ENCODE assay signal across 19 cellular contexts in the genomic region with DNA sequence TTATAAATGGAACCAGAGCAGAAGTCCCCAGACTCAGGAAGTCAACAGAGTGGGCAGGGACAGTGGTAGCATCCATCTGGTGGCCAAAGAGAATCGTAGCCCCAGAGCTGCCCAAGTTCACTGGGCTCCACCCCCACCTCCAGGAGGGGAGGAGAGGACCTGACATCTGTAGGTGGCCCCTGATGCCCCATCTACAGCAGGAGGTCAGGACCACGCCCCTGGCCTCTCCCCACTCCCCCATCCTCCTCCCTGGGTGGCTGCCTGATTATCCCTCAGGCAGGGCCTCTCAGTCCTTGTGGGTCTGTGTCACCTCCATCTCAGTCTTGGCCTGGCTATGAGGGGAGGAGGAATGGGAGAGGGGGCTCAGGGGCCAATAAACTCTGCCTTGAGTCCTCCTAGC. TPM values are rescaled to one million over a fixed set of nuclear protein-coding genes. Genes with fewer than 3 reads are reported as not detected.
DNase-seq lines count a peak whose midpoint lies in the region; ATAC-seq and TF ChIP-seq lines count a peak whose summit lies in the region.
"Had no signal": no experiment of that assay in that cellular context is flagged by ENCODE, and none has a peak within 500 bp of the region (broad histone marks: within the 10 kb centered on the region; RNA-seq: fewer than 3 reads in every experiment).

No MANE protein-coding gene starts in this region.

- no peaks in the 10 kb centered on the region for H4K20me1 ChIP-seq in BLaER1

- H3K4me3 ChIP-seq in BLaER1: no peak overlapping the region
- H3K4me3 ChIP-seq in SJCRH30: no peak overlapping the region
- H3K4me3 ChIP-seq in esophagus muscularis mucosa: no peak overlapping the region
- H3K4me3 ChIP-seq: testis had no signal

- H3K27ac Mint-ChIP-seq in osteocyte (ENCODE audit: unreplicated experiment): peak overlapping the region; percentile 57

- no peak for TF ChIP-seq EP300 in esophagus muscularis mucosa (IDR thresholded peaks at IDR 0.05)

- no peak for TF ChIP-seq POLR2A in esophagus muscularis mucosa (IDR thresholded peaks at IDR 0.05; ENCODE audit: low read depth)

- intact Hi-C loops in esophagus muscularis mucosa (cut with DNase I): loop anchor here (5.0 kb wide), 1 partner anchor 51 kb away; no protein-coding TSS in a partner anchor

- DNase-seq in SJCRH30: no peak
- DNase-seq in esophagus muscularis mucosa (ENCODE audit: extremely low spot score): no peak
- DNase-seq in osteocyte (ENCODE audit: extremely low spot score, unreplicated experiment): no peak
- no peak for DNase-seq in activated naive CD4-positive, alpha-beta T cell treated with anti-CD3 and anti-CD28 coated beads, Interleukin-2, amount 50 U/mL, for 16 hours
- no peak for DNase-seq in NCI-H82 treated with DMSO at 0.1 percent for 48 hours (lab: John Stamatoyannopoulos, UW; ENCODE audit: unreplicated experiment)
- DNase-seq: activated CD4-positive, alpha-beta T cell treated with anti-CD3 and anti-CD28 coated beads, Interleukin-2, amount 10 ng/mL, durations not matched to agents 24 days and 14 days; activated T-cell treated with anti-CD3 and anti-CD28 coated beads, Interleukin-2, amount 50 U/mL, for 4 hours; AML-193; CD4-positive, alpha-beta memory T cell; cerebellar nuclear complex; retina; small intestine; stimulated activated naive CD4-positive, alpha-beta T cell treated with Interleukin-2 at 50 U/mL for 16 hours; SW 1271; testis had no signal

- 0 out of 2 replicates have a peak overlapping the region, but pooled peaks have one; percentile 12 for H3K9ac ChIP-seq in BLaER1
- H3K9ac ChIP-seq: parathyroid adenoma had no signal

- peaks cover 6% of the 10 kb centered on the region for H3K36me3 Mint-ChIP-seq in osteocyte (ENCODE audit: unreplicated experiment)

- H3K27ac ChIP-seq in BLaER1 (no peak overlapping the region), SJCRH30 (peak overlapping the region; percentile 58), esophagus muscularis mucosa (replicated peaks in 1 of 4) (peak overlapping the region; percentile 64 to 72 (median 66))
- H3K27ac ChIP-seq: parathyroid adenoma had no signal

- no peak overlapping the region for H3K4me2 ChIP-seq in BLaER1

- ATAC-seq in HG03342 (IDR thresholded peaks at IDR 0.05; ENCODE audit: unreplicated experiment) (no peak), GM19324 (IDR thresholded peaks at IDR 0.05; ENCODE audit: low FRiP score, unreplicated experiment) (no peak)

- no peak for TF ChIP-seq CTCF in esophagus muscularis mucosa (IDR thresholded peaks at IDR 0.05)
- TF ChIP-seq CTCF in osteocyte (IDR thresholded peaks at IDR 0.05): no peak

- H3K9me3 ChIP-seq in BLaER1 (no peaks in the 10 kb centered on the region), SJCRH30 (replicated peaks) (no peaks in the 10 kb centered on the region), esophagus muscularis mucosa (no peaks in the 10 kb centered on the region)
- H3K9me3 ChIP-seq: testis had no signal

- peaks cover 23% of the 10 kb centered on the region for H3K36me3 ChIP-seq in BLaER1
- no peaks in the 10 kb centered on the region for H3K36me3 ChIP-seq in SJCRH30
- H3K36me3 ChIP-seq in esophagus muscularis mucosa: peaks cover 8 to 44% (median 23%) of the 10 kb centered on the region in 4 donors

- H3K27me3 ChIP-seq in BLaER1 (no peaks in the 10 kb centered on the region), SJCRH30 (no peaks in the 10 kb centered on the region), esophagus muscularis mucosa (no peaks in the 10 kb centered on the region)
- H3K27me3 ChIP-seq: testis had no signal

- H3K4me1 ChIP-seq in BLaER1 (peaks cover 44% of the 10 kb centered on the region), SJCRH30 (peaks cover 25% of the 10 kb centered on the region; the same call in 1 of the 2 replicates), esophagus muscularis mucosa (peaks cover 24 to 37% (median 30%) of the 10 kb centered on the region in 4 donors)
- H3K4me1 ChIP-seq: parathyroid adenoma had no signal

- peaks cover 27% of the 10 kb centered on the region for H3K4me1 Mint-ChIP-seq in osteocyte (ENCODE audit: unreplicated experiment)

- WGBS in esophagus muscularis mucosa: 49% methylated on average over 2 of the region's 2 CpGs

- no peaks in the 10 kb centered on the region for H3K9me3 Mint-ChIP-seq in osteocyte (ENCODE audit: unreplicated experiment)
- H3K9me3 Mint-ChIP-seq: activated CD4-positive, alpha-beta T cell treated with anti-CD3 and anti-CD28 coated beads, Interleukin-2, amount 10 ng/mL, durations not matched to agents 24 days and 14 days; activated T-cell treated with anti-CD3 and anti-CD28 coated beads, Interleukin-2, amount 50 U/mL, for 4 hours; CD4-positive, alpha-beta memory T cell had no signal

- no peaks in the 10 kb centered on the region for H3K27me3 Mint-ChIP-seq in osteocyte (ENCODE audit: unreplicated experiment)
- H3K27me3 Mint-ChIP-seq: activated CD4-positive, alpha-beta T cell treated with anti-CD3 and anti-CD28 coated beads, Interleukin-2, amount 10 ng/mL, durations not matched to agents 24 days and 14 days; CD4-positive, alpha-beta memory T cell had no signal

- H3K4me3 Mint-ChIP-seq in osteocyte (ENCODE audit: unreplicated experiment): no peak overlapping the region

RNA-seq across cellular contexts. Expression of a gene that starts 10.3 kb away (rescaled TPM):
- total RNA-seq in SJCRH30 (2014; rRNA removed; shearing (Covaris generic)): 74.2 and 77.5 TPM in 2 replicates
- total RNA-seq in esophagus muscularis mucosa (10 to 100 TPM; 25.3 to 36.8 (median 28.3) TPM), osteocyte (57.0 and 62.0 TPM in 2 replicates)

RNA-seq across cellular contexts. Expression of a gene that starts 20.5 kb away (rescaled TPM):
- 27.7 and 28.0 TPM in 2 replicates for total RNA-seq in SJCRH30 (2014; rRNA removed; shearing (Covaris generic))
- 10 to 100 TPM; 15.8 to 35.6 (median 25.5) TPM for total RNA-seq in esophagus muscularis mucosa
- total RNA-seq in osteocyte: 39.4 and 41.7 TPM in 2 replicates

RNA-seq across cellular contexts. Expression of a gene that starts 38.2 kb away (rescaled TPM):
- total RNA-seq in SJCRH30 (2014; rRNA removed; shearing (Covaris generic)): 38.7 and 40.3 TPM in 2 replicates
- total RNA-seq in esophagus muscularis mucosa: 10 to 100 TPM; 23.3 to 37.6 (median 30.1) TPM
- total RNA-seq in osteocyte: 38.4 and 39.2 TPM in 2 replicates

RNA-seq across cellular contexts. Expression of a gene that starts 38.6 kb away (rescaled TPM):
- 30.2 and 36.9 TPM in 2 replicates for total RNA-seq in SJCRH30 (2014; rRNA removed; shearing (Covaris generic))
- total RNA-seq in esophagus muscularis mucosa (10 to 100 TPM in 1 of 4 donors, 1 to 10 TPM in 3; 5.4 to 13.2 (median 9.5) TPM), osteocyte (27.0 and 27.3 TPM in 2 replicates)

RNA-seq across cellular contexts. Expression of a gene that starts 59.8 kb away (rescaled TPM):
- total RNA-seq in SJCRH30 (2014; rRNA removed; shearing (Covaris generic)): 27.7 and 28.0 TPM in 2 replicates
- 10 to 100 TPM; 21.7 to 31.0 (median 27.5) TPM for total RNA-seq in esophagus muscularis mucosa
- total RNA-seq in osteocyte: 128 and 132 TPM in 2 replicates
